ENCODE assay signal across 8 cellular contexts in genomic region chr22:20918663-20919220, GRCh38. TPM values are rescaled to one million over a fixed set of nuclear protein-coding genes. Genes with fewer than 3 reads are reported as not detected.
DNase-seq lines count a peak whose midpoint lies in the region; ATAC-seq and TF ChIP-seq lines count a peak whose summit lies in the region.

No MANE protein-coding gene starts in this region.

- H3K36me3 ChIP-seq in right atrium auricular region = no peaks in the 10 kb centered on the region
- H3K36me3 ChIP-seq in ascending aorta = no peaks in the 10 kb centered on the region
- no peaks in the 10 kb centered on the region for H3K36me3 ChIP-seq in aorta (ENCODE audit: control insufficient read depth in 1 of 2, insufficient read depth in 2 of 2, low read length in 1 of 2)

- H3K27me3 ChIP-seq in right atrium auricular region = no peaks in the 10 kb centered on the region
- no peaks in the 10 kb centered on the region for H3K27me3 ChIP-seq in ascending aorta
- H3K27me3 ChIP-seq in aorta (ENCODE audit: control insufficient read depth in 1 of 2, insufficient read depth in 2 of 2, low read length in 1 of 2) = no peaks in the 10 kb centered on the region

- H3K27ac ChIP-seq in right atrium auricular region = peak overlapping the region; percentile 91 to 98
- H3K27ac ChIP-seq in ascending aorta = peak overlapping the region in 1 of 2 donors; percentile 92
- H3K27ac ChIP-seq in aorta (ENCODE audit: low read depth in 1 of 2, low read length in 2 of 2) = no peak overlapping the region

- H3K27me3 Mint-ChIP-seq in memory B cell = no peaks in the 10 kb centered on the region

- WGBS in aorta, 2 donors = 1% methylated on average over 19 of the region's 19 CpGs

- H3K9me3 Mint-ChIP-seq in memory B cell = no peaks in the 10 kb centered on the region

- peak overlapping the region; percentile 80 for H3K27ac Mint-ChIP-seq in memory B cell

- peaks cover 26% of the 10 kb centered on the region for H3K4me1 Mint-ChIP-seq in memory B cell

- TF ChIP-seq CTCF in right atrium auricular region (IDR thresholded peaks at IDR 0.05) (no peak), ascending aorta (IDR thresholded peaks at IDR 0.05) (no peak)

- intact Hi-C loops in left ventricle myocardium superior (cut with micrococcal nuclease) = loop anchor here (10.0 kb wide), 1 partner anchor 66 kb away; the partner anchor contains the start of gene LZTR1
- intact Hi-C loops in ascending aorta (cut with DNase I) = loop anchor here (5.0 to 10.0 kb wide), 3 partner anchors 86 to 726 kb away; partner anchors contain the start of genes MED15, SDF2L1 and THAP7
- intact Hi-C loops in aorta (cut with DNase I) = no loop called here

- H3K4me3 Mint-ChIP-seq in memory B cell = peak overlapping the region; percentile 95

- H3K36me3 Mint-ChIP-seq in memory B cell = peaks cover 2% of the 10 kb centered on the region

- H3K4me1 ChIP-seq in right atrium auricular region = peaks cover 0 to 47% of the 10 kb centered on the region in 2 donors
- H3K4me1 ChIP-seq in ascending aorta = peaks cover 5 to 15% of the 10 kb centered on the region in 2 donors
- peaks cover 0 to 3% of the 10 kb centered on the region in 2 donors for H3K4me1 ChIP-seq in aorta (ENCODE audit: control insufficient read depth in 1 of 2, insufficient read depth in 2 of 2, low read length in 2 of 2)

- H3K4me3 ChIP-seq in right atrium auricular region (peak overlapping the region; percentile 69 to 78), ascending aorta (peak overlapping the region; percentile 95 to 100), aorta (ENCODE audit: low read length in 2 of 2) (peak overlapping the region; percentile 60 to 87)

- no peak for DNase-seq in right atrium auricular region (ENCODE audit: low spot score)
- no peak for DNase-seq in left ventricle myocardium superior
- no peak for DNase-seq in ascending aorta (ENCODE audit: low spot score in 2 of 2)
- DNase-seq in memory B cell (ENCODE audit: low spot score in 2 of 2) = no peak
- DNase-seq in aorta = peak in 1 of 2 donors; percentile 40
- no peak for DNase-seq in SK-N-DZ (ENCODE audit: low spot score)
- DNase-seq in NCI-H345 (lab: John Stamatoyannopoulos, UW) = no peak
- no peak for DNase-seq in amniotic stem cell (lab: John Stamatoyannopoulos, UW)

- H3K9me3 ChIP-seq in right atrium auricular region = no peaks in the 10 kb centered on the region
- H3K9me3 ChIP-seq in ascending aorta = no peaks in the 10 kb centered on the region
- no peaks in the 10 kb centered on the region for H3K9me3 ChIP-seq in aorta (ENCODE audit: control insufficient read depth, low read length)

- no peak for ATAC-seq in left ventricle myocardium superior
- ATAC-seq in memory B cell (ENCODE audit: low read depth) = no peak
- no peak for ATAC-seq in aorta (ENCODE audit: low FRiP score)

RNA-seq across cellular contexts. Expression of gene CRKL, which starts 1.5 kb away (rescaled TPM):
- total RNA-seq in right atrium auricular region (10 to 100 TPM; 46.7 to 53.7 TPM), left ventricle myocardium superior (54.7 TPM), ascending aorta (21.2 TPM), aorta (10 to 100 TPM; 36.2 to 45.9 TPM)
- 10 to 100 TPM in 1 of 2 donors, 1 to 10 TPM in 1; 9.5 to 14.4 TPM for polyA plus RNA-seq in aorta
- 72.7 and 81.3 TPM in 2 replicates for polyA plus RNA-seq in SK-N-DZ (2014; cell fraction: cytosol; rRNA removed)
- polyA plus RNA-seq in SK-N-DZ (2014; cell fraction: nucleus; rRNA removed) = 33.4 and 40.2 TPM in 2 replicates

RNA-seq across cellular contexts. Expression of gene AIFM3, which starts 48.3 kb away (rescaled TPM):
- total RNA-seq in right atrium auricular region = 1 to 10 TPM in 1 of 2 donors, under 1 TPM in 1; 0.75 to 1.0 TPM
- 0.52 TPM for total RNA-seq in left ventricle myocardium superior
- not detected for total RNA-seq in ascending aorta
- 1 to 10 TPM; 1.0 to 3.8 TPM for total RNA-seq in aorta
- 1 to 10 TPM; 1.4 to 2.3 TPM for polyA plus RNA-seq in aorta
- 3.3 and 5.0 TPM in 2 replicates for polyA plus RNA-seq in SK-N-DZ (2014; cell fraction: cytosol; rRNA removed)
- polyA plus RNA-seq in SK-N-DZ (2014; cell fraction: nucleus; rRNA removed) = 18.1 and 21.1 TPM in 2 replicates

RNA-seq across cellular contexts. Expression of gene SNAP29, which starts 59.9 kb away (rescaled TPM):
- total RNA-seq in right atrium auricular region (10 to 100 TPM; 20.8 to 26.0 TPM), left ventricle myocardium superior (24.2 TPM), ascending aorta (24.6 TPM), aorta (10 to 100 TPM; 21.7 to 25.5 TPM)
- polyA plus RNA-seq in aorta = 10 to 100 TPM; 19.2 to 22.9 TPM
- 9.4 and 10.3 TPM in 2 replicates for polyA plus RNA-seq in SK-N-DZ (2014; cell fraction: cytosol; rRNA removed)
- 6.2 and 6.6 TPM in 2 replicates for polyA plus RNA-seq in SK-N-DZ (2014; cell fraction: nucleus; rRNA removed)

Comparison
In these comparisons a context has a peak if more than half of its experiments do, and no peak if none do; other contexts are left out.
1. H3K27ac ChIP-seq: peak in right atrium auricular region (2 of 2); none in aorta (0 of 2).
2. intact Hi-C loops: an anchor here in left ventricle myocardium superior (10.0 kb wide) and ascending aorta (5.0 to 10.0 kb wide); none called in aorta.
3. Peak in every context shown above with its lines, with median percentiles within 50 percentile points of each other: H3K4me3 ChIP-seq.